In the genomic region with DNA sequence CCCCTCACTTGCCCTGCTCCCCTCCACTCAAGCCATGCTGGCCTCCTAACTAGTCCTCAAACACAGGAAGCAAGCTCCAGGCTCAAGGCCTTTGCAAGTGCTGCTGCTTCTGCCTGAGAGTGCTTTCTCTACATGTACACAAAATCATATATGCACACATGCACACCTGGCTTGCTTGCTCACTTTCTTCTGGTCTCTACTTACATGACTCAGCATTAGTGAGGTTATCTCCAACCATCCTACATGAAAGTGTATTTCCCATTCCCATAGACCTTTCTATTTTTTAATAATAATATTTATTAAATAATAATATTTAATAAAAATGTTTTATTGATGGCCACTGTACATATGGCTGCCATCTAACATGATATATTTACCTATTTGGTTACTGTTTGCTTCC, we compare ENCODE assay signal across 23 cellular contexts.
A peak's percentile ranks its signal among the peaks of the same experiment; 100 is the strongest.
DNase-seq lines count a peak whose midpoint lies in the region; ATAC-seq and TF ChIP-seq lines count a peak whose summit lies in the region.
"Had no signal": no experiment of that assay in that cellular context is flagged by ENCODE, and none has a peak within 500 bp of the region (broad histone marks: within the 10 kb centered on the region; RNA-seq: fewer than 3 reads in every experiment).

No MANE protein-coding gene starts in this region.

- intact Hi-C loops in PC-9 (cut with micrococcal nuclease; ENCODE audit: unreplicated experiment), result no loop called here
- intact Hi-C loops in Caco-2 (cut with micrococcal nuclease; ENCODE audit: unreplicated experiment), result no loop called here

- H3K27ac Mint-ChIP-seq in nephron progenitor cell (peak overlapping the region; percentile 90), Caco-2 (ENCODE audit: unreplicated experiment) (no peak overlapping the region)
- H3K27ac Mint-ChIP-seq: B cell; CD8-positive, alpha-beta T cell; T-cell had no signal

- no TSS peak for BruUV-seq in PC-9 (replicated peaks; lab: Mats Ljungman, UMichigan)
- BruUV-seq in Caco-2 (replicated peaks; lab: Mats Ljungman, UMichigan), result no TSS peak

- POLR2A ChIA-PET in PC-9 (lab: Charles Lee; ENCODE audit: unreplicated experiment) (no interaction called here), Caco-2 (lab: Charles Lee) (no interaction called here)

- no peaks in the 10 kb centered on the region for H3F3A ChIP-seq in PC-9 (ENCODE audit: insufficient read depth, low read depth)

- no peak for ATAC-seq in GM21825 (IDR thresholded peaks at IDR 0.05; ENCODE audit: unreplicated experiment)
- ATAC-seq: CD8-positive, alpha-beta T cell; HCT116; T-cell had no signal

- H3K27me3 ChIP-seq in PC-9 (ENCODE audit: insufficient read depth, low read depth), result no peaks in the 10 kb centered on the region
- no peaks in the 10 kb centered on the region for H3K27me3 ChIP-seq in Caco-2 (replicated peaks; ENCODE audit: control insufficient read depth, insufficient read depth, low read length)

- no peak for TF ChIP-seq CTCF in PC-9 (conservative IDR thresholded peaks at IDR 0.05)
- no peak for TF ChIP-seq CTCF in nephron progenitor cell (IDR thresholded peaks at IDR 0.05)
- TF ChIP-seq CTCF in Caco-2 (IDR thresholded peaks at IDR 0.05; ENCODE audit: insufficient read depth in 1 of 2, low read depth in 1 of 2, low read length in 1 of 2, severe bottlenecking in 1 of 2, unreplicated experiment in 1 of 2), result no peak

- H3K36me3 ChIP-seq in PC-9 (ENCODE audit: low read depth), result no peaks in the 10 kb centered on the region
- no peaks in the 10 kb centered on the region for H3K36me3 ChIP-seq in Caco-2 (ENCODE audit: control insufficient read depth, insufficient read depth, low read length)

- H3K79me2 ChIP-seq in PC-9 (ENCODE audit: low read depth), result no peaks in the 10 kb centered on the region

- DNase-seq in COLO668 (lab: John Stamatoyannopoulos, UW; ENCODE audit: unreplicated experiment) (peak; percentile 25), DMS53 treated with DMSO at 0.1 percent for 48 hours (lab: John Stamatoyannopoulos, UW; ENCODE audit: unreplicated experiment) (peak; percentile 24), PC-9 (no peak), nephron progenitor cell (no peak), cortex of kidney (lab: John Stamatoyannopoulos, UW) (no peak), Caco-2 (no peak)
- DNase-seq: Calu3; CD8-positive, alpha-beta T cell; GOT3; Kasumi-1; MV-4-11; NCI-H1105; NCI-H1436 treated with DMSO at 0.1 percent for 48 hours; NCI-H187 treated with DMSO at 0.1 percent for 48 hours; NCI-H2227 treated with DMSO at 0.1 percent for 48 hours; NCI-H774; SHP77; T-cell had no signal

- H2AFZ ChIP-seq in PC-9, result 0 out of 2 replicates have a peak overlapping the region, but pooled peaks have one; percentile 48

- H3K4me3 Mint-ChIP-seq in nephron progenitor cell, result no peak overlapping the region
- H3K4me3 Mint-ChIP-seq in Caco-2 (ENCODE audit: unreplicated experiment), result no peak overlapping the region
- H3K4me3 Mint-ChIP-seq: B cell; CD8-positive, alpha-beta T cell; T-cell had no signal

- no peaks in the 10 kb centered on the region for H4K20me1 ChIP-seq in PC-9 (ENCODE audit: insufficient read depth)

- peaks cover 5% of the 10 kb centered on the region for H3K4me1 Mint-ChIP-seq in nephron progenitor cell
- H3K4me1 Mint-ChIP-seq in Caco-2 (ENCODE audit: low read depth, unreplicated experiment), result no peaks in the 10 kb centered on the region
- H3K4me1 Mint-ChIP-seq: B cell, T-cell had no signal

- H3K27ac ChIP-seq in PC-9, result no peak overlapping the region
- H3K27ac ChIP-seq: C4-2B, RWPE1 had no signal

- H3K9me2 ChIP-seq in PC-9 (ENCODE audit: insufficient read depth), result no peaks in the 10 kb centered on the region

- no peaks in the 10 kb centered on the region for H3K4me1 ChIP-seq in PC-9 (replicated peaks; ENCODE audit: insufficient read depth)
- H3K4me1 ChIP-seq in Caco-2, result no peaks in the 10 kb centered on the region

- no peak overlapping the region for H3K4me3 ChIP-seq in PC-9
- H3K4me3 ChIP-seq in Caco-2 (ENCODE audit: low read depth, low read length), result no peak overlapping the region

- CTCF ChIA-PET in PC-9 (lab: Charles Lee) (no interaction called here), Caco-2 (lab: Charles Lee) (no interaction called here)

- no peaks in the 10 kb centered on the region for H3K36me3 Mint-ChIP-seq in nephron progenitor cell (ENCODE audit: low read depth)
- no peaks in the 10 kb centered on the region for H3K36me3 Mint-ChIP-seq in Caco-2 (ENCODE audit: insufficient read depth, unreplicated experiment)
- H3K36me3 Mint-ChIP-seq: CD8-positive, alpha-beta T cell; T-cell had no signal

- H3K4me2 ChIP-seq in PC-9, result no peak overlapping the region

- H3K9me3 Mint-ChIP-seq in nephron progenitor cell (no peaks in the 10 kb centered on the region), Caco-2 (ENCODE audit: unreplicated experiment) (no peaks in the 10 kb centered on the region)

- no peaks in the 10 kb centered on the region for H3K9me3 ChIP-seq in PC-9 (ENCODE audit: insufficient read depth, low read depth)
- no peaks in the 10 kb centered on the region for H3K9me3 ChIP-seq in Caco-2

- H3K27me3 Mint-ChIP-seq in nephron progenitor cell (ENCODE audit: low read depth, poor library complexity) (no peaks in the 10 kb centered on the region), Caco-2 (ENCODE audit: insufficient read depth, unreplicated experiment) (no peaks in the 10 kb centered on the region)
- H3K27me3 Mint-ChIP-seq: B cell, T-cell had no signal

Comparison
In these comparisons a context has a peak if more than half of its experiments do, and no peak if none do; other contexts are left out.
1. DNase-seq: peak in COLO668 (single experiment) and DMS53 treated with DMSO at 0.1 percent for 48 hours (single experiment); none in PC-9 (0 of 2), nephron progenitor cell (single experiment), cortex of kidney (single experiment) and Caco-2 (0 of 2).